In the genomic region with DNA sequence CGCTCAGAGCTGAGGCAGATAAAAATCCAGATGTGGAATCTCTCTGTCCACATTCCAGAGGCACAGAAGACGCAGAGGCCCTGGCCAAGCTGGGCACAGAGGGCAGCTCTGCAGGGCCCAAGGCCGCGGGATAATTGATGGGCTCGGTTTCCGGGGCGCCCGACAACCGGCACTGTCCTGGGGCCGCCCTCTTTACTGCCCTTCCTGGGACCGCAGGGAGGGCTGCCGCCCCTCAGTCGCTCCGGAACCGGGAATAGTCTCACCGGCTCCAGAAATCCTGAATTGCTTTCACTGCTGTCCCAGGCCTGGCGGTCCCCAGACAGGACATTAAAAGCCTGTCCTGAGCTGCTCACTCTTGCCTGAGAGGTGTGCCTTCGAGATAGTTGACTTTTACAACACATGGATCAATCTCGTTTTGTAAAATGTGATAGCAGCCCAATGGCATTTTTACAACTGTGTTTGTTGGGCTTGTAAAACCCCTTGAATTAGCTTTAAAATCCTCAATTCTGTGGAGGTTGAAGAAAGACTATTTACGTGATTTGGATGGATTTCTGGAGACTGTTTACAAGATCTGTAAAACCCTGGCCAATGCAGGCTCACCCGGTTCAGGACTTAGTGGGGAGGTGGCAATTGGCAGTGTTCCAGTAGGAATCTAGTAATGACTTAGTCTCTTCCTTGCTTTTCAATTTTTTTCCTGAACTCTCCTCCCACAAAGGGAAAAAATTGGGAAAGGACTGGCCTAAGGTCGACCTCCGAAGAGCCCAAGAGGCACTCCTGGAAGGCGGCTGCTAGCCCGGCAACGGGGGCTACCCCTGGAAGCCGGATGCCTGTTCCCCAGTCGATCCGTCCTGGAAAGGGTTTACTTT, we compare ENCODE assay signal across 2 cellular contexts.
TF ChIP-seq lines count a peak whose summit lies in the region.

No MANE protein-coding gene starts in this region.

TF ChIP-seq in HEK293T, 16 proteins besides CTCF, POLR2A, EP300 and RAD21:
- TF ChIP-seq SP1 (IDR thresholded peaks at IDR 0.05) (no peak), ELF4 (IDR thresholded peaks at IDR 0.05) (no peak), ARNT (IDR thresholded peaks at IDR 0.05) (peak; percentile 44; the same call in 1 of the 2 replicates), FOXM1 (IDR thresholded peaks at IDR 0.05; ENCODE audit: borderline replicate concordance) (no peak), TARDBP (IDR thresholded peaks at IDR 0.05) (no peak), CTBP1 (IDR thresholded peaks at IDR 0.05; ENCODE audit: borderline replicate concordance) (peak; percentile 68; the same call in 1 of the 2 replicates), BHLHE40 (IDR thresholded peaks at IDR 0.05; ENCODE audit: borderline replicate concordance) (no peak)
- TF ChIP-seq, protein P1, sequence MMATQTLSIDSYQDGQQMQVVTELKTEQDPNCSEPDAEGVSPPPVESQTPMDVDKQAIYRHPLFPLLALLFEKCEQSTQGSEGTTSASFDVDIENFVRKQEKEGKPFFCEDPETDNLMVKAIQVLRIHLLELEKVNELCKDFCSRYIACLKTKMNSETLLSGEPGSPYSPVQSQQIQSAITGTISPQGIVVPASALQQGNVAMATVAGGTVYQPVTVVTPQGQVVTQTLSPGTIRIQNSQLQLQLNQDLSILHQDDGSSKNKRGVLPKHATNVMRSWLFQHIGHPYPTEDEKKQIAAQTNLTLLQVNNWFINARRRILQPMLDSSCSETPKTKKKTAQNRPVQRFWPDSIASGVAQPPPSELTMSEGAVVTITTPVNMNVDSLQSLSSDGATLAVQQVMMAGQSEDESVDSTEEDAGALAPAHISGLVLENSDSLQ (IDR thresholded peaks at IDR 0.05), result peak; percentile 86

TF ChIP-seq in GM12878, 131 proteins besides CTCF, POLR2A, EP300 and RAD21:
- TF ChIP-seq, protein P2, sequence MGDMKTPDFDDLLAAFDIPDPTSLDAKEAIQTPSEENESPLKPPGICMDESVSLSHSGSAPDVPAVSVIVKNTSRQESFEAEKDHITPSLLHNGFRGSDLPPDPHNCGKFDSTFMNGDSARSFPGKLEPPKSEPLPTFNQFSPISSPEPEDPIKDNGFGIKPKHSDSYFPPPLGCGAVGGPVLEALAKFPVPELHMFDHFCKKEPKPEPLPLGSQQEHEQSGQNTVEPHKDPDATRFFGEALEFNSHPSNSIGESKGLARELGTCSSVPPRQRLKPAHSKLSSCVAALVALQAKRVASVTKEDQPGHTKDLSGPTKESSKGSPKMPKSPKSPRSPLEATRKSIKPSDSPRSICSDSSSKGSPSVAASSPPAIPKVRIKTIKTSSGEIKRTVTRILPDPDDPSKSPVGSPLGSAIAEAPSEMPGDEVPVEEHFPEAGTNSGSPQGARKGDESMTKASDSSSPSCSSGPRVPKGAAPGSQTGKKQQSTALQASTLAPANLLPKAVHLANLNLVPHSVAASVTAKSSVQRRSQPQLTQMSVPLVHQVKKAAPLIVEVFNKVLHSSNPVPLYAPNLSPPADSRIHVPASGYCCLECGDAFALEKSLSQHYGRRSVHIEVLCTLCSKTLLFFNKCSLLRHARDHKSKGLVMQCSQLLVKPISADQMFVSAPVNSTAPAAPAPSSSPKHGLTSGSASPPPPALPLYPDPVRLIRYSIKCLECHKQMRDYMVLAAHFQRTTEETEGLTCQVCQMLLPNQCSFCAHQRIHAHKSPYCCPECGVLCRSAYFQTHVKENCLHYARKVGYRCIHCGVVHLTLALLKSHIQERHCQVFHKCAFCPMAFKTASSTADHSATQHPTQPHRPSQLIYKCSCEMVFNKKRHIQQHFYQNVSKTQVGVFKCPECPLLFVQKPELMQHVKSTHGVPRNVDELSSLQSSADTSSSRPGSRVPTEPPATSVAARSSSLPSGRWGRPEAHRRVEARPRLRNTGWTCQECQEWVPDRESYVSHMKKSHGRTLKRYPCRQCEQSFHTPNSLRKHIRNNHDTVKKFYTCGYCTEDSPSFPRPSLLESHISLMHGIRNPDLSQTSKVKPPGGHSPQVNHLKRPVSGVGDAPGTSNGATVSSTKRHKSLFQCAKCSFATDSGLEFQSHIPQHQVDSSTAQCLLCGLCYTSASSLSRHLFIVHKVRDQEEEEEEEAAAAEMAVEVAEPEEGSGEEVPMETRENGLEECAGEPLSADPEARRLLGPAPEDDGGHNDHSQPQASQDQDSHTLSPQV (IDR thresholded peaks at IDR 0.05), result no peak
- TF ChIP-seq SUZ12 (IDR thresholded peaks at IDR 0.05; ENCODE audit: unreplicated experiment), result peak; percentile 23
TF ChIP-seq in GM12878: peak in this region for 1.
